13 cellular contexts compared by ENCODE assay signal in genomic region chr13:23754506-23754905, GRCh38.
DNase-seq lines count a peak whose midpoint lies in the region; ATAC-seq and TF ChIP-seq lines count a peak whose summit lies in the region.
"Had no signal": no experiment of that assay in that cellular context is flagged by ENCODE, and none has a peak within 500 bp of the region (broad histone marks: within the 10 kb centered on the region; RNA-seq: fewer than 3 reads in every experiment).

No MANE protein-coding gene starts in this region.

- peaks cover 3% of the 10 kb centered on the region for H3K36me3 Mint-ChIP-seq in T-helper 2 cell treated with Interferon-gamma antibody and Interleukin-4, amounts not matched to agents 5 μg/mL and 100 μg/mL, for 36 hours (ENCODE audit: low read depth)
- no peaks in the 10 kb centered on the region for H3K36me3 Mint-ChIP-seq in T-helper 1 cell treated with Interleukin-12 subunit alpha and Interleukin-12 subunit beta and Interleukin-4 antibody, amounts not matched to agents 30 μg/mL and 1 μg/mL, for 36 hours (ENCODE audit: low read depth)
- H3K36me3 Mint-ChIP-seq in central memory CD8-positive, alpha-beta T cell (ENCODE audit: insufficient read depth): peaks cover 7% of the 10 kb centered on the region
- peaks cover 2% of the 10 kb centered on the region for H3K36me3 Mint-ChIP-seq in neural progenitor cell

- H3K27ac ChIP-seq in neural progenitor cell: no peak overlapping the region
- H3K27ac ChIP-seq: body of pancreas had no signal

- TF ChIP-seq CTCF in neural progenitor cell (IDR thresholded peaks at IDR 0.05): no peak
- no peak for TF ChIP-seq CTCF in GM20000 (IDR thresholded peaks at IDR 0.05; ENCODE audit: extremely low read depth, missing control alignments)

- no peaks in the 10 kb centered on the region for H4K20me1 ChIP-seq in neural progenitor cell (ENCODE audit: low read depth)

- DNase-seq in T-helper 2 cell (peak in 3 of 5 experiments; percentile 8 to 84 (median 22)), neural progenitor cell (ENCODE audit: low spot score) (no peak), GM20000 (ENCODE audit: low spot score) (no peak), posterior cingulate gyrus (no peak), NCI-H345 (lab: John Stamatoyannopoulos, UW) (no peak)
- DNase-seq in T-helper 2 cell treated with Interferon-gamma antibody and Interleukin-4, amounts not matched to agents 5 μg/mL and 100 μg/mL, for 36 hours (ENCODE audit: low spot score): no peak
- no peak for DNase-seq in central memory CD8-positive, alpha-beta T cell (ENCODE audit: low spot score in 2 of 2)
- DNase-seq: activated CD4-positive, CD25-positive, alpha-beta regulatory T cell treated with anti-CD3 and anti-CD28 coated beads, Interleukin-2, amount 50 U/mL, for 72 hours; body of pancreas; islet precursor cell; NCI-H1930 had no signal

- H3F3A ChIP-seq in neural progenitor cell (ENCODE audit: low read depth): no peaks in the 10 kb centered on the region

- H3K9me3 Mint-ChIP-seq in T-helper 2 cell treated with Interferon-gamma antibody and Interleukin-4, amounts not matched to agents 5 μg/mL and 100 μg/mL, for 36 hours: no peaks in the 10 kb centered on the region
- H3K9me3 Mint-ChIP-seq in T-helper 1 cell treated with Interleukin-12 subunit alpha and Interleukin-12 subunit beta and Interleukin-4 antibody, amounts not matched to agents 30 μg/mL and 1 μg/mL, for 36 hours: no peaks in the 10 kb centered on the region
- no peaks in the 10 kb centered on the region for H3K9me3 Mint-ChIP-seq in central memory CD8-positive, alpha-beta T cell
- H3K9me3 Mint-ChIP-seq in neural progenitor cell: no peaks in the 10 kb centered on the region

- H3K4me1 ChIP-seq in neural progenitor cell: peaks cover 14% of the 10 kb centered on the region
- H3K4me1 ChIP-seq: body of pancreas had no signal

- H3K4me2 ChIP-seq in neural progenitor cell: no peak overlapping the region

- no peaks in the 10 kb centered on the region for H3K9me3 ChIP-seq in neural progenitor cell (ENCODE audit: low read depth)
- H3K9me3 ChIP-seq: body of pancreas had no signal

- H3K79me2 ChIP-seq in neural progenitor cell (ENCODE audit: low read depth): no peaks in the 10 kb centered on the region

- H3K4me1 Mint-ChIP-seq in T-helper 2 cell treated with Interferon-gamma antibody and Interleukin-4, amounts not matched to agents 5 μg/mL and 100 μg/mL, for 36 hours (ENCODE audit: low read depth): peaks cover 31% of the 10 kb centered on the region
- peaks cover 25% of the 10 kb centered on the region for H3K4me1 Mint-ChIP-seq in T-helper 1 cell treated with Interleukin-12 subunit alpha and Interleukin-12 subunit beta and Interleukin-4 antibody, amounts not matched to agents 30 μg/mL and 1 μg/mL, for 36 hours (ENCODE audit: low read depth)
- H3K4me1 Mint-ChIP-seq in central memory CD8-positive, alpha-beta T cell: peaks cover 4% of the 10 kb centered on the region
- H3K4me1 Mint-ChIP-seq in neural progenitor cell: peaks cover 30% of the 10 kb centered on the region

- peak; percentile 60 for ATAC-seq in central memory CD8-positive, alpha-beta T cell (replicated peaks; ENCODE audit: extremely low read depth, poor library complexity, severe bottlenecking)
- ATAC-seq: body of pancreas, Panc1 had no signal

- intact Hi-C loops in posterior cingulate gyrus (cut with DNase I): no loop called here

- H3K27ac Mint-ChIP-seq in T-helper 2 cell treated with Interferon-gamma antibody and Interleukin-4, amounts not matched to agents 5 μg/mL and 100 μg/mL, for 36 hours: no peak overlapping the region
- peak overlapping the region; percentile 37 for H3K27ac Mint-ChIP-seq in T-helper 1 cell treated with Interleukin-12 subunit alpha and Interleukin-12 subunit beta and Interleukin-4 antibody, amounts not matched to agents 30 μg/mL and 1 μg/mL, for 36 hours
- no peak overlapping the region for H3K27ac Mint-ChIP-seq in central memory CD8-positive, alpha-beta T cell (ENCODE audit: low read depth)
- peak overlapping the region; percentile 8 for H3K27ac Mint-ChIP-seq in neural progenitor cell

- H3K4me3 Mint-ChIP-seq in T-helper 2 cell treated with Interferon-gamma antibody and Interleukin-4, amounts not matched to agents 5 μg/mL and 100 μg/mL, for 36 hours: no peak overlapping the region
- H3K4me3 Mint-ChIP-seq in T-helper 1 cell treated with Interleukin-12 subunit alpha and Interleukin-12 subunit beta and Interleukin-4 antibody, amounts not matched to agents 30 μg/mL and 1 μg/mL, for 36 hours: no peak overlapping the region
- H3K4me3 Mint-ChIP-seq in central memory CD8-positive, alpha-beta T cell: no peak overlapping the region
- H3K4me3 Mint-ChIP-seq in neural progenitor cell: no peak overlapping the region

- H3K36me3 ChIP-seq in neural progenitor cell: no peaks in the 10 kb centered on the region

- no peaks in the 10 kb centered on the region for H3K27me3 ChIP-seq in neural progenitor cell
- H3K27me3 ChIP-seq: body of pancreas had no signal

- H2AFZ ChIP-seq in neural progenitor cell (replicated peaks): no peak overlapping the region

- H3K27me3 Mint-ChIP-seq in T-helper 2 cell treated with Interferon-gamma antibody and Interleukin-4, amounts not matched to agents 5 μg/mL and 100 μg/mL, for 36 hours (ENCODE audit: low read depth): peaks cover 4% of the 10 kb centered on the region
- H3K27me3 Mint-ChIP-seq in T-helper 1 cell treated with Interleukin-12 subunit alpha and Interleukin-12 subunit beta and Interleukin-4 antibody, amounts not matched to agents 30 μg/mL and 1 μg/mL, for 36 hours (ENCODE audit: low read depth): peaks cover 3% of the 10 kb centered on the region
- no peaks in the 10 kb centered on the region for H3K27me3 Mint-ChIP-seq in central memory CD8-positive, alpha-beta T cell
- H3K27me3 Mint-ChIP-seq in neural progenitor cell (ENCODE audit: insufficient read depth, low read depth): peaks cover 2% of the 10 kb centered on the region

- H3K4me3 ChIP-seq in neural progenitor cell: no peak overlapping the region
- H3K4me3 ChIP-seq: body of pancreas had no signal

- H3K9ac ChIP-seq in neural progenitor cell: no peak overlapping the region

Comparison
In these comparisons a context has a peak if more than half of its experiments do, and no peak if none do; other contexts are left out.
1. DNase-seq: peak in T-helper 2 cell (3 of 5); none in T-helper 2 cell treated with Interferon-gamma antibody and Interleukin-4, amounts not matched to agents 5 μg/mL and 100 μg/mL, for 36 hours (single experiment), central memory CD8-positive, alpha-beta T cell (0 of 2), neural progenitor cell (single experiment), GM20000 (single experiment), posterior cingulate gyrus (0 of 10) and NCI-H345 (single experiment).
2. H3K27ac Mint-ChIP-seq: peak in T-helper 1 cell treated with Interleukin-12 subunit alpha and Interleukin-12 subunit beta and Interleukin-4 antibody, amounts not matched to agents 30 μg/mL and 1 μg/mL, for 36 hours (single experiment) and neural progenitor cell (single experiment); none in T-helper 2 cell treated with Interferon-gamma antibody and Interleukin-4, amounts not matched to agents 5 μg/mL and 100 μg/mL, for 36 hours (single experiment) and central memory CD8-positive, alpha-beta T cell (single experiment).